ENCODE assay signal across 24 cellular contexts in the genomic region with DNA sequence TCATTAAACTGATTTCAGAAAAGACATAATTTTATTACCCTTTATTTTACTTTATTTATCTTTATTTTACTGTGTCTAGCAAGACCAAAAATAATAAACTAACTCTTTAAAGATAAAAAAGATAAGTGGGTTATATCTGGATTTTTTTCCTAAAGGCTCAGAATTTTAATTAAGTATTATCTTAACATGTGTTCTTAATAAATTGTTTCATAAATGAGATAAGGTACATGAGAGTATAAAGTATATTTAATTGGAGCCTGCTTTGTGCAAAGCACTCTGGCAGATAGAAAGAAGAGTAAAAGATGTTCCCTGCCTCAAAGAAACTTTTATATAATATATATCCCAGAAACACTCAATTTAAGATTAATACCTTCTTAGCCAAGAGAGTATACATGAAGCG. TPM values are rescaled to one million over a fixed set of nuclear protein-coding genes. Genes with fewer than 3 reads are reported as not detected.
A peak's percentile ranks its signal among the peaks of the same experiment; 100 is the strongest.
DNase-seq lines count a peak whose midpoint lies in the region; ATAC-seq, FAIRE-seq and TF ChIP-seq lines count a peak whose summit lies in the region.
"Had no signal": no experiment of that assay in that cellular context is flagged by ENCODE, and none has a peak within 500 bp of the region (broad histone marks: within the 10 kb centered on the region; RNA-seq: fewer than 3 reads in every experiment).

No MANE protein-coding gene starts in this region.

- no peaks in the 10 kb centered on the region for H3K4me1 ChIP-seq in kidney (ENCODE audit: control insufficient read depth in 1 of 2, insufficient read depth in 1 of 2, low read depth in 1 of 2, low read length in 2 of 2)
- H3K4me1 ChIP-seq: BE2C had no signal

- DNase-seq in LNCaP clone FGC (ENCODE audit: low read depth), result peak; percentile 7
- DNase-seq in kidney, result no peak
- no peak for DNase-seq in foreskin fibroblast
- DNase-seq in AG08396 (ENCODE audit: low spot score), result no peak
- no peak for DNase-seq in retina
- DNase-seq: 8988T; AML-193; BE2C; CD4-positive, alpha-beta T cell; CD8-positive, alpha-beta memory T cell; DMS 273 treated with DMSO at 0.1 percent for 48 hours; DMS79; EL; GF-D8; H9 had no signal

- no peak for TF ChIP-seq CTCF in LNCaP clone FGC (IDR thresholded peaks at IDR 0.05; ENCODE audit: control insufficient read depth, extremely low read depth, insufficient read depth)
- TF ChIP-seq CTCF in kidney (IDR thresholded peaks at IDR 0.05; ENCODE audit: borderline replicate concordance, extremely low read depth, insufficient read depth), result no peak
- TF ChIP-seq CTCF in foreskin fibroblast (IDR thresholded peaks at IDR 0.05; ENCODE audit: low read depth, low read length), result no peak

- no peaks in the 10 kb centered on the region for H3K36me3 ChIP-seq in kidney (ENCODE audit: control insufficient read depth in 1 of 2, insufficient read depth in 2 of 2, low read length in 2 of 2)
- H3K36me3 ChIP-seq: BE2C; BLaER1 treated with 17β-estradiol and CSF1 and Interleukin-3, amounts not matched to agents 10 nM and 100 nM had no signal

- no peak overlapping the region for H3K27ac ChIP-seq in kidney (ENCODE audit: low read depth in 2 of 2, low read length in 2 of 2)
- H3K27ac ChIP-seq: BLaER1 treated with 17β-estradiol and CSF1 and Interleukin-3, amounts not matched to agents 10 nM and 100 nM had no signal

- FAIRE-seq in A204.1 (lab: Jason Lieb, UNC), result peak; percentile 70
- peak; percentile 89 for FAIRE-seq in endometrium (lab: Jason Lieb, UNC)
- FAIRE-seq in kidney (lab: Jason Lieb, UNC), result peak; percentile 8
- FAIRE-seq: D721Med, GM12891, GM18507 had no signal

- intact Hi-C loops in kidney (cut with DNase I), result no loop called here

- ATAC-seq in HG02623 (IDR thresholded peaks at IDR 0.05; ENCODE audit: unreplicated experiment), result no peak
- ATAC-seq: GM23338, HCT116 had no signal

- no peak overlapping the region for H3K9ac ChIP-seq in kidney (ENCODE audit: low read length in 2 of 2)
- H3K9ac ChIP-seq: BLaER1 treated with 17β-estradiol and CSF1 and Interleukin-3, amounts not matched to agents 10 nM and 100 nM had no signal

- no peaks in the 10 kb centered on the region for H3K9me3 ChIP-seq in kidney (ENCODE audit: control insufficient read depth in 1 of 2, low read length in 2 of 2)
- H3K9me3 ChIP-seq: BE2C; BLaER1 treated with 17β-estradiol and CSF1 and Interleukin-3, amounts not matched to agents 10 nM and 100 nM had no signal

- no peak overlapping the region for H3K4me3 ChIP-seq in LNCaP clone FGC (ENCODE audit: low read depth, low read length)
- H3K4me3 ChIP-seq in kidney (ENCODE audit: low read length in 2 of 2), result no peak overlapping the region
- no peak overlapping the region for H3K4me3 ChIP-seq in foreskin fibroblast (ENCODE audit: low read depth in 1 of 2, low read length in 2 of 2)
- H3K4me3 ChIP-seq: BLaER1 treated with 17β-estradiol and CSF1 and Interleukin-3, amounts not matched to agents 10 nM and 100 nM; GM23338 had no signal

RNA-seq across cellular contexts. Expression of a gene that starts 8.7 kb away (rescaled TPM):
- 48.4 TPM for total RNA-seq in kidney
- 8.5 TPM for polyA plus RNA-seq in kidney (ENCODE audit: insufficient read depth, low read depth, low replicate concordance)
